In the genomic region with DNA sequence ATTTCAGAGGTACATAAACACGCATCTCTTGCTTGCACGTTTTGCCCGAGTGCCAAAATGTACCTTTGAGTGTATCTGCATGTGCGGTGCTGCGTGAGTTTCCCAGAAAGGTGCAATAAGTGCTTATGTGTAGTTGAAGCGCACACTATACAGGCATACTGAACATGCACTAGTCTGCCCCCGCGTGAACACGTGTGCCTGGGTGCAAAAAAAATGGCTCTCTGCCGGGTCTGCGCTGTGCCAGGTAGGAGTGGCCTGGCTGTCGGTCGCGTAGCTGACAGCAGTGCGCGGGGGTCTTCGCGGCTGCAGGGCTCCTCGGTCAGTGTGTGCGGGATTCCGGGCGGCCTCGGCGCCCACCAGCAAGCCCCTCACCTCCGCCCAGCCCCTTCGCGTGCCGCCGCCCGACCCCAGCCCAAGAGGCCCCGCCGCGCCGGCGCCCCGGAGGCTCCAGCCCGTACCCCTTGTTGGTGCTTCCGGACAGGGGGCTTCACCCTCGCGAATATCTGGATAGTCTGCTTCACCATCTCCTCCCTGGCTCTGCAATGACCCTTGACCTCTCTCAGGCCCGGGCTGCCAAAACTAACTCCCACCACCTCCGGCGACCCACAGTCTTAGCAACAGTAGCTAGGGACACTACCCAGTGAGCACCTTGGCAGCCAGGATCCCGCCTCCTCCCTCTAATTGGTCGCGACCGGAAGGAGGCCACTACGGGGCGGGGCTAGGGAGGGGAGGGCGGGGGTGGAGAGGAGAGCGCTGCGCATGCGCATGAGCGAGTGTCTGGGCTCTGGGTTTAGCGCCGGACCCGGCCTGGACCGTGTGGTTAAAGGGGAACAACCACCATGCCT, we compare ENCODE assay signal across 1 cellular context.
TF ChIP-seq lines count a peak whose summit lies in the region.

A gene with protein sequence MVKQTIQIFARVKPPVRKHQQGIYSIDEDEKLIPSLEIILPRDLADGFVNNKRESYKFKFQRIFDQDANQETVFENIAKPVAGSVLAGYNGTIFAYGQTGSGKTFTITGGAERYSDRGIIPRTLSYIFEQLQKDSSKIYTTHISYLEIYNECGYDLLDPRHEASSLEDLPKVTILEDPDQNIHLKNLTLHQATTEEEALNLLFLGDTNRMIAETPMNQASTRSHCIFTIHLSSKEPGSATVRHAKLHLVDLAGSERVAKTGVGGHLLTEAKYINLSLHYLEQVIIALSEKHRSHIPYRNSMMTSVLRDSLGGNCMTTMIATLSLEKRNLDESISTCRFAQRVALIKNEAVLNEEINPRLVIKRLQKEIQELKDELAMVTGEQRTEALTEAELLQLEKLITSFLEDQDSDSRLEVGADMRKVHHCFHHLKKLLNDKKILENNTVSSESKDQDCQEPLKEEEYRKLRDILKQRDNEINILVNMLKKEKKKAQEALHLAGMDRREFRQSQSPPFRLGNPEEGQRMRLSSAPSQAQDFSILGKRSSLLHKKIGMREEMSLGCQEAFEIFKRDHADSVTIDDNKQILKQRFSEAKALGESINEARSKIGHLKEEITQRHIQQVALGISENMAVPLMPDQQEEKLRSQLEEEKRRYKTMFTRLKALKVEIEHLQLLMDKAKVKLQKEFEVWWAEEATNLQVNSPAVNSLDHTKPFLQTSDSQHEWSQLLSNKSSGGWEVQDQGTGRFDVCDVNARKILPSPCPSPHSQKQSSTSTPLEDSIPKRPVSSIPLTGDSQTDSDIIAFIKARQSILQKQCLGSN (minus strand): TSS at position 622 of the 845 bp plus-strand sequence. CDS start 98 bp downstream, at position 524.

TF ChIP-seq in IMR-90, 13 proteins besides CTCF, POLR2A, EP300 and RAD21 (continued from another document):
- TF ChIP-seq CHD1 (IDR thresholded peaks at IDR 0.05; ENCODE audit: low read depth, low read length) (no peak), BHLHE40 (IDR thresholded peaks at IDR 0.05; ENCODE audit: low read depth, low read length) (no peak), CEBPB (IDR thresholded peaks at IDR 0.05; ENCODE audit: low read depth, low read length) (no peak), RCOR1 (IDR thresholded peaks at IDR 0.05; ENCODE audit: insufficient replicate concordance, low read length) (no peak), FOS (IDR thresholded peaks at IDR 0.05; ENCODE audit: low read depth, low read length) (no peak), USF2 (IDR thresholded peaks at IDR 0.05; ENCODE audit: low read depth, low read length) (peak; percentile 35; the same call in 1 of the 2 replicates), MXI1 (IDR thresholded peaks at IDR 0.05; ENCODE audit: borderline replicate concordance, low read depth, low read length) (no peak)
